ENCODE assay signal across 23 cellular contexts in genomic region chr11:130337281-130338089, GRCh38.
"Had no signal": no experiment of that assay in that cellular context is flagged by ENCODE, and none has a peak within 500 bp of the region (broad histone marks: within the 10 kb centered on the region; RNA-seq: fewer than 3 reads in every experiment).

No MANE protein-coding gene starts in this region.

- DNase-seq: activated B cell treated with CpG ODN at 0.5 μM for 24 hours; activated CD4-positive, alpha-beta memory T cell treated with anti-CD3 and anti-CD28 coated beads for 36 hours; activated CD4-positive, alpha-beta T cell treated with anti-CD3 and anti-CD28 coated beads, Interleukin-2, amount 10 ng/mL, durations not matched to agents 7 days and 5 days; activated CD8-positive, alpha-beta memory T cell treated with anti-CD3 and anti-CD28 coated beads for 24 hours; activated gamma-delta T cell; activated naive CD4-positive, alpha-beta T cell treated with anti-CD3 and anti-CD28 coated beads for 36 hours; activated T-cell treated with anti-CD3 and anti-CD28 coated beads, Interleukin-2, amount 50 U/mL, for 4 hours; amygdala; MV-4-11; NCI-H1092 treated with DMSO at 0.1 percent for 48 hours; NCI-H1417 treated with DMSO at 0.1 percent for 48 hours; NCI-H187; NCI-H2081; NCI-H510A treated with DMSO at 0.1 percent for 48 hours; NCI-H69; SIG-M5; T-helper 17 cell; T-helper 9 cell had no signal

- H3K36me3 Mint-ChIP-seq: brain had no signal

- H3K27me3 Mint-ChIP-seq: activated B cell treated with CpG ODN at 0.5 μM for 24 hours; activated CD4-positive, alpha-beta memory T cell treated with anti-CD3 and anti-CD28 coated beads for 36 hours; activated CD4-positive, alpha-beta T cell treated with anti-CD3 and anti-CD28 coated beads, Interleukin-2, amount 10 ng/mL, durations not matched to agents 7 days and 5 days; activated naive CD8-positive, alpha-beta T cell; central memory CD8-positive, alpha-beta T cell; T-helper 17 cell had no signal

- ATAC-seq: activated T-cell treated with anti-CD3 and anti-CD28 coated beads, Interleukin-2, amount 50 U/mL, for 4 hours; T-helper 17 cell had no signal

- H3K27ac Mint-ChIP-seq: activated B cell treated with CpG ODN at 0.5 μM for 24 hours; activated CD4-positive, alpha-beta memory T cell treated with anti-CD3 and anti-CD28 coated beads for 36 hours; activated CD4-positive, alpha-beta T cell treated with anti-CD3 and anti-CD28 coated beads, Interleukin-2, amount 10 ng/mL, durations not matched to agents 7 days and 5 days; activated naive CD4-positive, alpha-beta T cell treated with anti-CD3 and anti-CD28 coated beads for 36 hours; activated naive CD8-positive, alpha-beta T cell; brain; T-helper 17 cell had no signal

- H3K4me1 Mint-ChIP-seq: activated B cell treated with CpG ODN at 0.5 μM for 24 hours, brain had no signal

- FAIRE-seq: astrocyte, TTC549 had no signal

- H3K4me3 Mint-ChIP-seq: activated B cell treated with CpG ODN at 0.5 μM for 24 hours; activated CD4-positive, alpha-beta memory T cell treated with anti-CD3 and anti-CD28 coated beads for 36 hours; activated CD4-positive, alpha-beta T cell treated with anti-CD3 and anti-CD28 coated beads, Interleukin-2, amount 10 ng/mL, durations not matched to agents 7 days and 5 days; activated naive CD4-positive, alpha-beta T cell treated with anti-CD3 and anti-CD28 coated beads for 36 hours; activated naive CD8-positive, alpha-beta T cell; activated T-cell treated with anti-CD3 and anti-CD28 coated beads, Interleukin-2, amount 50 U/mL, for 4 hours; brain; central memory CD8-positive, alpha-beta T cell; T-helper 17 cell had no signal
